In the genomic region with DNA sequence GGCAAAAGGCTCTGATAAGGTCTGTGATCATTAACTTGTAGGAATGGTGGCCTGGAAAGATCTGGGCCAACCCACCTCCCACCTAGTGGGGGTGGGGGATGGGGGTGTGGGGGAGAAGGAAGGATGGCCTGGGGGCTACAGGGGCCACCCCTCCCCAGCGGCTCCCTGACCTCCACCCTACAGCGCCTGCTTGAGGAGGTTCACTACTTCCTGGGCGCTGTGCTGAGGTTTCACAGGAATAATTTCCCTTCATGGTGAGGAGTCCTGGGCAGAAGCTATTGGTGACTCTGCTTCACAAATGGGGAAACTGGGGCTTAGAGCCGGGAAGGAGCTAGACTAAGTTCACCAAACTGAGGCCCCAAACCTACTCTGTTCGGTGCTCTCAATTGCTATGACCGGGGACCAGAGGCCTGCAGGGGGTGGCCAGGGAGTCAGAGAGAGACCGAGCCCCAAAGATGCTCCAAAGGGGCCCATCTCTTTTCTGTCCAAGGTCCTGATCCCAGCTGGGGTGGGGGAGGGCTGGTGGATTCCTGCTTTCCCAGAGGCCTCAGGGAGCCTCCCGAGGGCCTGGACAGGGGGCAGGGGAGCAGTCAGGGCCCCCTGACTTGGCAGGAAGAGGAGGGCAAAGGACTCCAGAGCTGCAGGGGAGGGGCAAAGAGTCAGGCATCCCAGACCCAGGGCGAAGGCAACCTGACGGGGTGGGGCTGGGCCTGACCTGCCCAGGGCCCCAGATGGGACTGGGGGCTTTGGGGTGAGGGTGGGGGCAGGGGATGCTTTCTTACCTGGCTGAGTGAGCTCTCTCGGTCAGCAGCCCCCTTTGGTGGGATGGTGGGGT, we compare ENCODE assay signal across 2 cellular contexts.
TF ChIP-seq lines count a peak whose summit lies in the region.

No MANE protein-coding gene starts in this region.

TF ChIP-seq in SK-N-SH, 30 proteins besides CTCF, POLR2A, EP300 and RAD21:
- TF ChIP-seq GABPA (IDR thresholded peaks at IDR 0.05; ENCODE audit: low read depth) = no peak
- TF ChIP-seq, protein P1, sequence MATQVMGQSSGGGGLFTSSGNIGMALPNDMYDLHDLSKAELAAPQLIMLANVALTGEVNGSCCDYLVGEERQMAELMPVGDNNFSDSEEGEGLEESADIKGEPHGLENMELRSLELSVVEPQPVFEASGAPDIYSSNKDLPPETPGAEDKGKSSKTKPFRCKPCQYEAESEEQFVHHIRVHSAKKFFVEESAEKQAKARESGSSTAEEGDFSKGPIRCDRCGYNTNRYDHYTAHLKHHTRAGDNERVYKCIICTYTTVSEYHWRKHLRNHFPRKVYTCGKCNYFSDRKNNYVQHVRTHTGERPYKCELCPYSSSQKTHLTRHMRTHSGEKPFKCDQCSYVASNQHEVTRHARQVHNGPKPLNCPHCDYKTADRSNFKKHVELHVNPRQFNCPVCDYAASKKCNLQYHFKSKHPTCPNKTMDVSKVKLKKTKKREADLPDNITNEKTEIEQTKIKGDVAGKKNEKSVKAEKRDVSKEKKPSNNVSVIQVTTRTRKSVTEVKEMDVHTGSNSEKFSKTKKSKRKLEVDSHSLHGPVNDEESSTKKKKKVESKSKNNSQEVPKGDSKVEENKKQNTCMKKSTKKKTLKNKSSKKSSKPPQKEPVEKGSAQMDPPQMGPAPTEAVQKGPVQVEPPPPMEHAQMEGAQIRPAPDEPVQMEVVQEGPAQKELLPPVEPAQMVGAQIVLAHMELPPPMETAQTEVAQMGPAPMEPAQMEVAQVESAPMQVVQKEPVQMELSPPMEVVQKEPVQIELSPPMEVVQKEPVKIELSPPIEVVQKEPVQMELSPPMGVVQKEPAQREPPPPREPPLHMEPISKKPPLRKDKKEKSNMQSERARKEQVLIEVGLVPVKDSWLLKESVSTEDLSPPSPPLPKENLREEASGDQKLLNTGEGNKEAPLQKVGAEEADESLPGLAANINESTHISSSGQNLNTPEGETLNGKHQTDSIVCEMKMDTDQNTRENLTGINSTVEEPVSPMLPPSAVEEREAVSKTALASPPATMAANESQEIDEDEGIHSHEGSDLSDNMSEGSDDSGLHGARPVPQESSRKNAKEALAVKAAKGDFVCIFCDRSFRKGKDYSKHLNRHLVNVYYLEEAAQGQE (IDR thresholded peaks at IDR 0.05; ENCODE audit: low read depth, low read length) = peak; percentile 85
TF ChIP-seq in SK-N-SH: peak in this region for 1.

TF ChIP-seq in SK-N-SH treated with all-trans-retinoic acid at 6 μM for 48 hours, 23 proteins besides CTCF, POLR2A, EP300 and RAD21:
- TF ChIP-seq, protein P2, sequence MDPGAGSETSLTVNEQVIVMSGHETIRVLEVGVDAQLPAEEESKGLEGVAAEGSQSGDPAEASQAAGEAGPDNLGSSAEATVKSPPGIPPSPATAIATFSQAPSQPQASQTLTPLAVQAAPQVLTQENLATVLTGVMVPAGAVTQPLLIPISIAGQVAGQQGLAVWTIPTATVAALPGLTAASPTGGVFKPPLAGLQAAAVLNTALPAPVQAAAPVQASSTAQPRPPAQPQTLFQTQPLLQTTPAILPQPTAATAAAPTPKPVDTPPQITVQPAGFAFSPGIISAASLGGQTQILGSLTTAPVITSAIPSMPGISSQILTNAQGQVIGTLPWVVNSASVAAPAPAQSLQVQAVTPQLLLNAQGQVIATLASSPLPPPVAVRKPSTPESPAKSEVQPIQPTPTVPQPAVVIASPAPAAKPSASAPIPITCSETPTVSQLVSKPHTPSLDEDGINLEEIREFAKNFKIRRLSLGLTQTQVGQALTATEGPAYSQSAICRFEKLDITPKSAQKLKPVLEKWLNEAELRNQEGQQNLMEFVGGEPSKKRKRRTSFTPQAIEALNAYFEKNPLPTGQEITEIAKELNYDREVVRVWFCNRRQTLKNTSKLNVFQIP (CRISPR knock-in tag; IDR thresholded peaks at IDR 0.05; ENCODE audit: borderline replicate concordance, low read depth) = no peak
- TF ChIP-seq ZNF8 (CRISPR knock-in tag; IDR thresholded peaks at IDR 0.05) (no peak), ZFP3 (CRISPR knock-in tag; IDR thresholded peaks at IDR 0.05) (no peak), ZNF70 (CRISPR knock-in tag; IDR thresholded peaks at IDR 0.05) (no peak)
TF ChIP-seq in SK-N-SH treated with all-trans-retinoic acid at 6 μM for 48 hours: peak in this region for 0.
